In genomic region chr13:89380101-89380500, GRCh38 we compare ENCODE assay signal across 13 cellular contexts.
DNase-seq lines count a peak whose midpoint lies in the region; ATAC-seq and TF ChIP-seq lines count a peak whose summit lies in the region.
"Had no signal": no experiment of that assay in that cellular context is flagged by ENCODE, and none has a peak within 500 bp of the region (broad histone marks: within the 10 kb centered on the region; RNA-seq: fewer than 3 reads in every experiment).

No MANE protein-coding gene starts in this region.

- no peak overlapping the region for H3K23ac ChIP-seq in mesendoderm (ENCODE audit: low read length)

- H3K9me3 Mint-ChIP-seq in mesothelial cell of epicardium: peaks cover 13% of the 10 kb centered on the region

- H3K4ac ChIP-seq in mesendoderm (ENCODE audit: low read depth, low read length): no peak overlapping the region

- H3K4me3 ChIP-seq in RWPE2 (ENCODE audit: severe bottlenecking): no peak overlapping the region
- H3K4me3 ChIP-seq in mesendoderm (ENCODE audit: low read length): no peak overlapping the region
- no peak overlapping the region for H3K4me3 ChIP-seq in upper lobe of left lung

- no peak overlapping the region for H2BK5ac ChIP-seq in mesendoderm (ENCODE audit: low read length)

- H3K9ac ChIP-seq in mesendoderm (ENCODE audit: low read length): no peak overlapping the region

- H3K27ac Mint-ChIP-seq in mesothelial cell of epicardium: no peak overlapping the region
- H3K27ac Mint-ChIP-seq: activated naive CD4-positive, alpha-beta T cell treated with anti-CD3 and anti-CD28 coated beads, Interleukin-2, amount 50 U/mL, for 24 hours; CD8-positive, alpha-beta T cell; H9; naive thymus-derived CD8-positive, alpha-beta T cell had no signal

- H2BK15ac ChIP-seq in mesendoderm (replicated peaks; ENCODE audit: low read depth): no peak overlapping the region

- DNase-seq in HPDE6-E6E7 (ENCODE audit: extremely low spot score): peak; percentile 48
- DNase-seq in RWPE2 (ENCODE audit: low spot score): no peak
- peak; percentile 35 for DNase-seq in mesendoderm
- DNase-seq in NCI-H510A (lab: John Stamatoyannopoulos, UW): no peak
- DNase-seq in upper lobe of left lung: no peak
- no peak for DNase-seq in mesothelial cell of epicardium (ENCODE audit: low spot score in 2 of 2, unreplicated experiment in 2 of 2)
- DNase-seq in NCI-H345 treated with DMSO at 0.1 percent for 48 hours (lab: John Stamatoyannopoulos, UW; ENCODE audit: unreplicated experiment): no peak
- DNase-seq: CD8-positive, alpha-beta T cell; H9; naive thymus-derived CD8-positive, alpha-beta T cell had no signal

- TF ChIP-seq CTCF in RWPE2 (IDR thresholded peaks at IDR 0.05; ENCODE audit: poor library complexity, severe bottlenecking) (no peak), upper lobe of left lung (IDR thresholded peaks at IDR 0.05) (no peak), mesothelial cell of epicardium (IDR thresholded peaks at IDR 0.05; ENCODE audit: unreplicated experiment) (no peak)

- no peaks in the 10 kb centered on the region for H3K79me1 ChIP-seq in mesendoderm (ENCODE audit: low read length)

- no peak overlapping the region for H2BK120ac ChIP-seq in mesendoderm (ENCODE audit: low read depth, low read length)

- H3K36me3 ChIP-seq in RWPE2 (ENCODE audit: low read depth) (no peaks in the 10 kb centered on the region), mesendoderm (ENCODE audit: control insufficient read depth, insufficient read depth, low read length) (no peaks in the 10 kb centered on the region), upper lobe of left lung (no peaks in the 10 kb centered on the region)

- H2AK5ac ChIP-seq in mesendoderm (ENCODE audit: low read length): no peak overlapping the region

- ATAC-seq in GM18907 (IDR thresholded peaks at IDR 0.05; ENCODE audit: unreplicated experiment) (peak; percentile 61), RWPE2 (ENCODE audit: low read depth) (peak; percentile 75; the same call in 2 of the 3 replicates), upper lobe of left lung (ENCODE audit: low FRiP score in 2 of 2) (no peak)
- ATAC-seq: CD8-positive, alpha-beta T cell; naive thymus-derived CD8-positive, alpha-beta T cell; sciatic nerve had no signal

- H3K4me1 ChIP-seq in RWPE2 (ENCODE audit: insufficient read depth, poor library complexity, severe bottlenecking) (no peaks in the 10 kb centered on the region), mesendoderm (ENCODE audit: control insufficient read depth, low read depth, low read length) (no peaks in the 10 kb centered on the region), upper lobe of left lung (no peaks in the 10 kb centered on the region)

- H3K9me3 ChIP-seq in RWPE2 (ENCODE audit: severe bottlenecking): no peaks in the 10 kb centered on the region
- H3K9me3 ChIP-seq in upper lobe of left lung: no peaks in the 10 kb centered on the region

- H3K79me2 ChIP-seq in mesendoderm (ENCODE audit: control insufficient read depth, insufficient read depth, low read length): no peaks in the 10 kb centered on the region

- H3K27ac ChIP-seq in RWPE2 (ENCODE audit: poor library complexity, severe bottlenecking): no peak overlapping the region
- no peak overlapping the region for H3K27ac ChIP-seq in mesendoderm (ENCODE audit: low read depth, low read length)
- H3K27ac ChIP-seq in upper lobe of left lung: no peak overlapping the region

- peaks cover 4% of the 10 kb centered on the region for H3K36me3 Mint-ChIP-seq in mesothelial cell of epicardium
- H3K36me3 Mint-ChIP-seq: activated naive CD4-positive, alpha-beta T cell treated with anti-CD3 and anti-CD28 coated beads, Interleukin-2, amount 50 U/mL, for 24 hours; CD8-positive, alpha-beta T cell; naive thymus-derived CD8-positive, alpha-beta T cell had no signal

- no CpG with 5 or more reads among the region's 3 CpGs for WGBS in mesendoderm (ENCODE audit: extremely low coverage, insufficient coverage, low lambda C conversion rate)
- 43 to 49% methylated on average over 3 of the region's 3 CpGs for WGBS in upper lobe of left lung, 2 donors

- H3K27me3 ChIP-seq in RWPE2 (ENCODE audit: insufficient read depth, poor library complexity, severe bottlenecking): no peaks in the 10 kb centered on the region
- H3K27me3 ChIP-seq in mesendoderm (ENCODE audit: insufficient read depth, low read length, poor library complexity): no peaks in the 10 kb centered on the region
- H3K27me3 ChIP-seq in upper lobe of left lung: no peaks in the 10 kb centered on the region

- no peak overlapping the region for H4K5ac ChIP-seq in mesendoderm (ENCODE audit: low read length)

- no peak overlapping the region for H3K4me2 ChIP-seq in mesendoderm (ENCODE audit: low read length)

- H3K4me3 Mint-ChIP-seq in mesothelial cell of epicardium: no peak overlapping the region
- H3K4me3 Mint-ChIP-seq: activated naive CD4-positive, alpha-beta T cell treated with anti-CD3 and anti-CD28 coated beads, Interleukin-2, amount 50 U/mL, for 24 hours; CD8-positive, alpha-beta T cell; H9; naive thymus-derived CD8-positive, alpha-beta T cell had no signal

- no peak for TF ChIP-seq POLR2A in upper lobe of left lung (IDR thresholded peaks at IDR 0.05)

- no peak overlapping the region for H3K18ac ChIP-seq in mesendoderm (ENCODE audit: low read length)

- no peak overlapping the region for H4K8ac ChIP-seq in mesendoderm (ENCODE audit: low read depth, low read length)

- H3K56ac ChIP-seq in mesendoderm (ENCODE audit: low read length): no peak overlapping the region

- peaks cover 3% of the 10 kb centered on the region for H3K27me3 Mint-ChIP-seq in mesothelial cell of epicardium (ENCODE audit: low read depth)
- H3K27me3 Mint-ChIP-seq: activated naive CD4-positive, alpha-beta T cell treated with anti-CD3 and anti-CD28 coated beads, Interleukin-2, amount 50 U/mL, for 24 hours; naive thymus-derived CD8-positive, alpha-beta T cell had no signal

- H3K4me1 Mint-ChIP-seq in mesothelial cell of epicardium: peaks cover 8% of the 10 kb centered on the region
- H3K4me1 Mint-ChIP-seq: activated naive CD4-positive, alpha-beta T cell treated with anti-CD3 and anti-CD28 coated beads, Interleukin-2, amount 50 U/mL, for 24 hours; naive thymus-derived CD8-positive, alpha-beta T cell had no signal

- TF ChIP-seq EP300 in upper lobe of left lung (IDR thresholded peaks at IDR 0.05): no peak

Comparison
In these comparisons a context has a peak if more than half of its experiments do, and no peak if none do; other contexts are left out.
1. ATAC-seq: peak in GM18907 (single experiment) and RWPE2 (single experiment); none in upper lobe of left lung (0 of 2).
2. DNase-seq: peak in HPDE6-E6E7 (single experiment) and mesendoderm (single experiment); none in RWPE2 (single experiment), NCI-H510A (single experiment), upper lobe of left lung (0 of 2), mesothelial cell of epicardium (0 of 2) and NCI-H345 treated with DMSO at 0.1 percent for 48 hours (single experiment).